Comparison of ENCODE assay signal across 9 cellular contexts in the genomic region with DNA sequence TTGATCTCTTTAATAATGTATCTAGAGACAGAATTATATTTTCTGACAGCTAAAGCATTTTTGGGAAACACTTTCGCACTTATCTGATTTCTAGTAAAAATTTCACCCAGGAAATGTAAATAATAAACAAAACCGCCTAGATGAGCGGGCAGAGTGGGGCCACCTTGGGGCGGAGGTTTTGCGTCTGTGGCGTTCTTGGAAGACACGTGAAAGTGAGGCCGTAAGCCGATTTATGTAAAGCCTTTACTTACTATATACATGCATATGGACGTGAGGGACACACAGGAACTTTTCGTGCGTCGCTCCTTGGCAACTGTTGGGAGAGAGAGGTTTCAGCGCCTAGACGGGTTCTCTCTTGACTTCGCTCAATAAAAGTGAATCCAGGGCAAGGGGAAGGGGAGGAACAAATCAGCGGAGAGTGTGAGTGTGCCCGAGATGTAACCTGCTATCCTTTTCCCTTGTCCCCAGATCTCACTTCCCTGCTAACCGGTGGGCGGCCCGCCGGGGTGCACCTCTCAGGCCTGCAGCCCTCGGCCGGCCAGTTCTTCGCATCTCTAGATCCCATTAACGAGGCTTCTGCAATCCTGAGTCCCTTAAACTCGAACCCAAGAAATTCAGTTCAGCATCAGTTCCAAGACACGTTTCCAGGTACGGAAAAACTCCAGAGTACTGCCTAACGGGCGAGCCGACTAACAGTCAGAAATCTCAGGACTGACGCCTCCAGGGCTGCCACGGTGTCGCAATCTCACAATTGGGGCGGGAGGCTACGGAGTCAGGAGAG. TPM values are rescaled to one million over a fixed set of nuclear protein-coding genes. Genes with fewer than 3 reads are reported as not detected.
DNase-seq lines count a peak whose midpoint lies in the region; ATAC-seq, FAIRE-seq and TF ChIP-seq lines count a peak whose summit lies in the region.
"Had no signal": no experiment of that assay in that cellular context is flagged by ENCODE, and none has a peak within 500 bp of the region (broad histone marks: within the 10 kb centered on the region; RNA-seq: fewer than 3 reads in every experiment).

No MANE protein-coding gene starts in this region.

- H3K27me3 Mint-ChIP-seq in activated naive CD8-positive, alpha-beta T cell: peaks cover 48% of the 10 kb centered on the region

- H4K20me1 ChIP-seq in hepatocyte (ENCODE audit: insufficient read depth, poor library complexity, severe bottlenecking): no peaks in the 10 kb centered on the region

- H3K9me2 ChIP-seq in hepatocyte (replicated peaks; ENCODE audit: insufficient read depth): no peaks in the 10 kb centered on the region

- peak overlapping the region; percentile 68 for H3K4me3 Mint-ChIP-seq in activated naive CD8-positive, alpha-beta T cell

- H3K4me1 ChIP-seq in A549 (peaks cover 18% of the 10 kb centered on the region), hepatocyte (ENCODE audit: insufficient read depth) (peaks cover 47% of the 10 kb centered on the region), skeletal muscle satellite cell (ENCODE audit: control insufficient read depth, insufficient read depth, low read length) (peaks cover 27% of the 10 kb centered on the region)

- CTCF ChIA-PET in A549 (lab: Yijun Ruan, JAX): no interaction called here

- H2AFZ ChIP-seq in hepatocyte: peak overlapping the region; percentile 88

- no peak for TF ChIP-seq EP300 in A549 (IDR thresholded peaks at IDR 0.05)

- H3K4me1 Mint-ChIP-seq in activated naive CD8-positive, alpha-beta T cell (ENCODE audit: low read depth): peaks cover 38% of the 10 kb centered on the region

- no peaks in the 10 kb centered on the region for H3K36me3 Mint-ChIP-seq in activated naive CD8-positive, alpha-beta T cell

- no peak for FAIRE-seq in A549 (lab: Jason Lieb, UNC)

- H3K9me3 ChIP-seq in A549 (no peaks in the 10 kb centered on the region), hepatocyte (ENCODE audit: low read depth) (no peaks in the 10 kb centered on the region), skeletal muscle satellite cell (replicated peaks; ENCODE audit: low read length) (no peaks in the 10 kb centered on the region)

- no peak for TF ChIP-seq POLR2A in A549 (IDR thresholded peaks at IDR 0.05; ENCODE audit: low read length)

- peak overlapping the region; percentile 98 for H3K9ac ChIP-seq in skeletal muscle satellite cell (ENCODE audit: low read depth, low read length)

- POLR2A ChIA-PET in A549 (lab: Yijun Ruan, JAX): no interaction called here

- WGBS in A549 (ENCODE audit: missing lambda C conversion rate): 93% methylated on average over 37 of the region's 37 CpGs
- WGBS in hepatocyte (ENCODE audit: low lambda C conversion rate, missing lambda C conversion rate): 6% methylated on average over 37 of the region's 37 CpGs

- H3K27me3 ChIP-seq in hepatocyte (peaks cover 100% of the 10 kb centered on the region), skeletal muscle satellite cell (ENCODE audit: control insufficient read depth, insufficient read depth, low read length) (no peaks in the 10 kb centered on the region)

- H3K79me2 ChIP-seq in hepatocyte: no peaks in the 10 kb centered on the region

- TF ChIP-seq RAD21 in A549 (conservative IDR thresholded peaks at IDR 0.05 in 1 of 2, IDR thresholded peaks at IDR 0.05 in 1 of 2): no peak

- H3K36me3 ChIP-seq in hepatocyte (replicated peaks; ENCODE audit: insufficient read depth, low read depth) (no peaks in the 10 kb centered on the region), skeletal muscle satellite cell (ENCODE audit: insufficient read depth, low read length) (peaks cover 37% of the 10 kb centered on the region)

- peak overlapping the region; percentile 73 for H3K4me3 ChIP-seq in A549
- peak overlapping the region; percentile 80 for H3K4me3 ChIP-seq in HFF-Myc (replicated peaks; ENCODE audit: low read depth, low read length)
- H3K4me3 ChIP-seq in hepatocyte: peak overlapping the region; percentile 16
- peak overlapping the region; percentile 94 for H3K4me3 ChIP-seq in skeletal muscle satellite cell (ENCODE audit: low read length)

- peak overlapping the region; percentile 88 for H3K4me2 ChIP-seq in A549
- H3K4me2 ChIP-seq in hepatocyte: peak overlapping the region; percentile 100
- peak overlapping the region; percentile 94 for H3K4me2 ChIP-seq in skeletal muscle satellite cell (ENCODE audit: low read length)

- H3K27ac Mint-ChIP-seq in activated naive CD8-positive, alpha-beta T cell: no peak overlapping the region

- H3K27ac ChIP-seq in A549 (peak overlapping the region in 1 of 2 experiments; percentile 83; a peak in 2 of 6 replicates), hepatocyte (no peak overlapping the region)

- ATAC-seq in A549: no peak
- no peak for ATAC-seq in HG03460 (IDR thresholded peaks at IDR 0.05; ENCODE audit: unreplicated experiment)
- ATAC-seq in HG02763 (IDR thresholded peaks at IDR 0.05; ENCODE audit: unreplicated experiment): no peak
- ATAC-seq in HG03108 (IDR thresholded peaks at IDR 0.05; ENCODE audit: unreplicated experiment): no peak

- TF ChIP-seq CTCF in A549 (IDR thresholded peaks at IDR 0.05): no peak
- TF ChIP-seq CTCF in HFF-Myc (IDR thresholded peaks at IDR 0.05; ENCODE audit: low read depth, low read length, missing control alignments): no peak
- TF ChIP-seq CTCF in hepatocyte (IDR thresholded peaks at IDR 0.05; ENCODE audit: poor library complexity): no peak

- H3K9me3 Mint-ChIP-seq in activated naive CD8-positive, alpha-beta T cell (ENCODE audit: low read depth): no peaks in the 10 kb centered on the region

- DNase-seq in A549 (ENCODE audit: low read depth in 1 of 2, low spot score in 1 of 2) (no peak), HFF-Myc (ENCODE audit: extremely low read depth, low read depth) (no peak), hepatocyte (ENCODE audit: low spot score) (peak; percentile 60)

TF ChIP-seq in A549, 52 proteins besides CTCF, POLR2A, EP300 and RAD21:
- TF ChIP-seq CEBPB (IDR thresholded peaks at IDR 0.05) (peak in 1 of 2 experiments; percentile 56; a peak in 2 of 4 replicates), HES2 (IDR thresholded peaks at IDR 0.05) (no peak), ZFP36 (IDR thresholded peaks at IDR 0.05; ENCODE audit: borderline replicate concordance, partially characterized antibody) (no peak), EHMT2 (IDR thresholded peaks at IDR 0.05; ENCODE audit: low read depth) (no peak), HEYL (CRISPR knock-in tag; IDR thresholded peaks at IDR 0.05) (no peak), ESRRA (IDR thresholded peaks at IDR 0.05; ENCODE audit: borderline replicate concordance, low read length) (no peak)

RNA-seq across cellular contexts. Expression of gene HLX, which starts 1.7 kb away (rescaled TPM):
- polyA plus RNA-seq in A549 (2011; rRNA removed): 0.70 and 0.86 TPM in 2 replicates
- polyA plus RNA-seq in A549 (2012; cell fraction: cytosol; rRNA removed): 1.4 and 1.6 TPM in 2 replicates
- polyA plus RNA-seq in A549 (2012; cell fraction: nucleus; rRNA removed): 2.8 and 2.9 TPM in 2 replicates
- 4.8 to 5.6 TPM (median 4.9 TPM) in 3 replicates for polyA plus RNA-seq in A549 (2017; fragmentation: RNase III; extraction: RNeasy Plus Mini Kit Qiagen cat#74134 plus additional on column Dnase treatment)
- 0.73 and 0.79 TPM in 2 replicates for polyA minus RNA-seq in A549 (2011; rRNA and poly(A)+ RNA removed)
- 1.2 and 1.4 TPM in 2 replicates for total RNA-seq in hepatocyte
- polyA plus RNA-seq in hepatocyte: 5.9 and 6.1 TPM in 2 replicates
- total RNA-seq in skeletal muscle satellite cell (2012; rRNA removed): 3.8 and 3.9 TPM in 2 replicates
- total RNA-seq: activated CD8-positive, alpha-beta memory T cell treated with anti-CD3 and anti-CD28 coated beads for 36 hours had no signal

Comparison
In these comparisons a context has a peak if more than half of its experiments do, and no peak if none do; other contexts are left out.
1. H3K4me3 ChIP-seq: peak in every context shown above with its lines; median percentile 94 in skeletal muscle satellite cell; 80 in HFF-Myc; 73 in A549; 16 in hepatocyte.